ENCODE assay signal across 24 cellular contexts in genomic region chr7:148871551-148871950, GRCh38.
"Had no signal": no experiment of that assay in that cellular context is flagged by ENCODE, and none has a peak within 500 bp of the region (broad histone marks: within the 10 kb centered on the region; RNA-seq: fewer than 3 reads in every experiment).

No MANE protein-coding gene starts in this region.

- H3K4me3 Mint-ChIP-seq: naive thymus-derived CD8-positive, alpha-beta T cell; stimulated activated effector memory CD8-positive, alpha-beta T cell treated with anti-CD3 and anti-CD28 coated beads, Interleukin-12 subunit alpha, Interleukin-12 subunit beta, amount 100 ng/mL, for 72 hours; stimulated activated naive CD8-positive, alpha-beta T cell treated with anti-CD3 and anti-CD28 coated beads, Interleukin-15, Interleukin-2, amounts not matched to agents 100 ng/mL and 50 ng/mL, for 24 hours; type B pancreatic cell had no signal

- H3K36me3 ChIP-seq: left lung, lower lobe of right lung, ovary, right atrium auricular region, spleen, suprapubic skin, thoracic aorta, tibial artery, uterus had no signal

- FAIRE-seq: islet of Langerhans, kidney had no signal

- H3K4me3 ChIP-seq: left lung, lower lobe of right lung, ovary, right atrium auricular region, skin epidermis, spleen, suprapubic skin, thoracic aorta, tibial artery, uterus had no signal

- H3K27ac Mint-ChIP-seq: naive thymus-derived CD8-positive, alpha-beta T cell; progenitor cell of endocrine pancreas; stimulated activated effector memory CD8-positive, alpha-beta T cell treated with anti-CD3 and anti-CD28 coated beads, Interleukin-12 subunit alpha, Interleukin-12 subunit beta, amount 100 ng/mL, for 72 hours; stimulated activated naive CD8-positive, alpha-beta T cell treated with anti-CD3 and anti-CD28 coated beads, Interleukin-15, Interleukin-2, amounts not matched to agents 100 ng/mL and 50 ng/mL, for 24 hours; type B pancreatic cell had no signal

- ATAC-seq: left colon; left lung; lower lobe of right lung; naive thymus-derived CD8-positive, alpha-beta T cell; sciatic nerve had no signal

- H3K4me1 ChIP-seq: left lung, lower lobe of right lung, right atrium auricular region, suprapubic skin, tibial artery, uterus had no signal

- H3K27me3 Mint-ChIP-seq: naive thymus-derived CD8-positive, alpha-beta T cell; progenitor cell of endocrine pancreas; stimulated activated naive CD8-positive, alpha-beta T cell treated with anti-CD3 and anti-CD28 coated beads, Interleukin-15, Interleukin-2, amounts not matched to agents 100 ng/mL and 50 ng/mL, for 24 hours; type B pancreatic cell had no signal

- H3K27ac ChIP-seq: left lung, lower lobe of right lung, ovary, right atrium auricular region, skin epidermis, spleen, suprapubic skin, thoracic aorta, tibial artery, uterus had no signal

- DNase-seq: hypothalamus; kidney; left colon; left lung; lower lobe of right lung; mammary epithelial cell; mesenchymal stem cell; naive thymus-derived CD8-positive, alpha-beta T cell; ovary; spleen; stimulated activated CD4-positive, alpha-beta T cell treated with anti-CD3 and anti-CD28 coated beads, Interleukin-4, amount 100 ng/mL, for 24 hours; stimulated activated naive CD4-positive, alpha-beta T cell; tibial artery; uterus had no signal

- H3K27me3 ChIP-seq: left lung, ovary, right atrium auricular region, spleen, suprapubic skin, tibial artery, uterus had no signal

- H3K9me3 ChIP-seq: ovary, right atrium auricular region, uterus had no signal
